8 cellular contexts compared by ENCODE assay signal in the genomic region with DNA sequence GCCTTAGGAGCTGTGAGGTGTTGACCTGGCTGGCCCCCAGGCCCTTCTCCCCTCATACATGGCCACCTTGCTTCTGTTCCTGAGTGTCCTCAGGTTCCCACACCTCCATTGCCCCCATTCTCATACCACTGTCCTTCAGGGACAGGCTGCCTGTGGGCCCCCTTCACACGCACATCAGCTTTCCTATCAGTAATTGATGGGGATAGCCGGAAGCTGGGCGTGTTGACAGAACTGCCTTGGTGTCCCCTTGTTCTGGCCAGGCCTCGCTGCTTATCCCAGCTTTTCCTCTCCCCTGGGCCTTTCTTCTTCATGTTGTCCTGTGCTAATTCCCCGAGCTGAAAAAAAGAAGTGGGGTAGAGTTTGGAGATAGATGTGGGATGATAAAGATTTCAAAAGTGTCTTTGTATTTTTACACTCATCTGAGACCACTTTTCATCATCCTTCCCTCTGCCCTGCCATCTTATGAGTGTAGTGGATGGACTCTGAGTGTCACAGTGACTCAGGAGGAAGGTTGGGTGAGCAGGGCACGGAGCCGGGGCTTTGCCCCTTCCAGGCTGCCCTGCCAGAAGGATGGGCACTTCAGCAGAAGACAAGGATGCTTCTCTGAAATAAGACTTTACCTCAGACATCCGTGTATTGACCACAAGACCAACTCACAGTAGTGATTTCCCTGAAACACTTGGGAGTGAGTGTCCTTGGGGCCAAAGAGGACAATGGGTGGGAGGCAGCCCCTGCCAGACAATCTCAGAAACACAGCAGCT. TPM values are rescaled to one million over a fixed set of nuclear protein-coding genes. Genes with fewer than 3 reads are reported as not detected.
DNase-seq lines count a peak whose midpoint lies in the region; TF ChIP-seq lines count a peak whose summit lies in the region.

No MANE protein-coding gene starts in this region.

- TF ChIP-seq CTCF in brain (conservative IDR thresholded peaks at IDR 0.05) (no peak), thyroid gland (IDR thresholded peaks at IDR 0.05) (no peak), foreskin fibroblast (IDR thresholded peaks at IDR 0.05; ENCODE audit: low read depth, low read length) (no peak)

- H3K27me3 ChIP-seq in thyroid gland = no peaks in the 10 kb centered on the region

- peak overlapping the region; percentile 78 for H3K4me3 Mint-ChIP-seq in activated CD4-positive, alpha-beta T cell treated with anti-CD3 and anti-CD28 coated beads, Interleukin-2, amount 10 ng/mL, durations not matched to agents 24 days and 14 days
- no peak overlapping the region for H3K4me3 Mint-ChIP-seq in brain

- H3K36me3 ChIP-seq in mesodermal cell (ENCODE audit: control insufficient read depth, insufficient read depth, low read length) (peaks cover 70% of the 10 kb centered on the region), thyroid gland (peaks cover 5 to 9% of the 10 kb centered on the region in 2 donors)

- H3K9me3 Mint-ChIP-seq in activated CD4-positive, alpha-beta T cell treated with anti-CD3 and anti-CD28 coated beads, Interleukin-2, amount 10 ng/mL, durations not matched to agents 24 days and 14 days = no peaks in the 10 kb centered on the region
- no peaks in the 10 kb centered on the region for H3K9me3 Mint-ChIP-seq in brain

- no peaks in the 10 kb centered on the region for H3K27me3 Mint-ChIP-seq in activated CD4-positive, alpha-beta T cell treated with anti-CD3 and anti-CD28 coated beads, Interleukin-2, amount 10 ng/mL, durations not matched to agents 24 days and 14 days
- H3K27me3 Mint-ChIP-seq in brain = no peaks in the 10 kb centered on the region

- no peak overlapping the region for H3K4me3 ChIP-seq in mesodermal cell (ENCODE audit: extremely low read depth, insufficient read depth, low read length, poor library complexity, severe bottlenecking)
- H3K4me3 ChIP-seq in thyroid gland (replicated peaks in 1 of 3) = no peak overlapping the region
- no peak overlapping the region for H3K4me3 ChIP-seq in foreskin fibroblast (ENCODE audit: low read depth in 1 of 2, low read length in 2 of 2)

- TF ChIP-seq POLR2A in thyroid gland (IDR thresholded peaks at IDR 0.05) = no peak

- H3K9me3 ChIP-seq in mesodermal cell (ENCODE audit: control insufficient read depth, low read length) (no peaks in the 10 kb centered on the region), thyroid gland (no peaks in the 10 kb centered on the region)

- H3K36me3 Mint-ChIP-seq in activated CD4-positive, alpha-beta T cell treated with anti-CD3 and anti-CD28 coated beads, Interleukin-2, amount 10 ng/mL, durations not matched to agents 24 days and 14 days (ENCODE audit: low read depth) = peaks cover 37% of the 10 kb centered on the region
- peaks cover 27% of the 10 kb centered on the region for H3K36me3 Mint-ChIP-seq in brain

- intact Hi-C loops in activated CD4-positive, alpha-beta T cell treated with anti-CD3 and anti-CD28 coated beads, Interleukin-2, amount 10 ng/mL, durations not matched to agents 24 days and 14 days (cut with micrococcal nuclease) = loop anchor here (5.0 kb wide), 1 partner anchor 43 kb away; the partner anchor contains the start of gene MED15
- intact Hi-C loops in thyroid gland (cut with DNase I) = no loop called here

- H3K4me1 ChIP-seq in mesodermal cell (ENCODE audit: control insufficient read depth, insufficient read depth, low read length, poor library complexity, severe bottlenecking) = peaks cover 40% of the 10 kb centered on the region
- H3K4me1 ChIP-seq in thyroid gland = peaks cover 43 to 54% of the 10 kb centered on the region in 2 donors

- no peak for DNase-seq in activated CD4-positive, alpha-beta T cell treated with anti-CD3 and anti-CD28 coated beads, Interleukin-2, amount 10 ng/mL, durations not matched to agents 24 days and 14 days
- no peak for DNase-seq in activated CD4-positive, alpha-beta T cell treated with anti-CD3 and anti-CD28 coated beads, Interleukin-2, amount 50 U/mL, for 1 hour
- DNase-seq in thyroid gland (no peak), foreskin fibroblast (no peak), nucleus accumbens (lab: John Stamatoyannopoulos, UW) (no peak), HK-2 (ENCODE audit: unreplicated experiment) (no peak)

- H3K27ac ChIP-seq in mesodermal cell (ENCODE audit: low read depth, low read length, severe bottlenecking) (peak overlapping the region; percentile 84), thyroid gland (peak overlapping the region; percentile 55 to 86 (median 69))

- WGBS in mesodermal cell (ENCODE audit: insufficient coverage in 2 of 2), 2 experiments = 88 to 96% methylated on average over 3 to 5 of the region's 8 CpGs
- 83 to 90% methylated on average over 8 of the region's 8 CpGs for WGBS in thyroid gland, 2 donors

- peak overlapping the region; percentile 94 for H3K27ac Mint-ChIP-seq in activated CD4-positive, alpha-beta T cell treated with anti-CD3 and anti-CD28 coated beads, Interleukin-2, amount 10 ng/mL, durations not matched to agents 24 days and 14 days
- peak overlapping the region; percentile 52 to 95 (median 91) for H3K27ac Mint-ChIP-seq in brain

- H3K4me1 Mint-ChIP-seq in activated CD4-positive, alpha-beta T cell treated with anti-CD3 and anti-CD28 coated beads, Interleukin-2, amount 10 ng/mL, durations not matched to agents 24 days and 14 days = peaks cover 54% of the 10 kb centered on the region
- peaks cover 62% of the 10 kb centered on the region for H3K4me1 Mint-ChIP-seq in brain

RNA-seq across cellular contexts. Expression of gene MED15, which starts 42.8 kb away (rescaled TPM):
- total RNA-seq in activated CD4-positive, alpha-beta T cell treated with anti-CD3 and anti-CD28 coated beads, Interleukin-2, amount 10 ng/mL, durations not matched to agents 24 days and 14 days = 113 and 117 TPM in 2 replicates
- 50.1 TPM for polyA plus RNA-seq in brain (ENCODE audit: insufficient read depth, low read depth, low replicate concordance)
- polyA plus RNA-seq in mesodermal cell (2013, experiment 1 of 2) = 83.8 TPM
- polyA plus RNA-seq in mesodermal cell (2013, experiment 2 of 2) = 71.0 TPM
- 10 to 100 TPM; 33.6 to 65.1 (median 36.1) TPM for total RNA-seq in thyroid gland

RNA-seq across cellular contexts. Expression of gene KLHL22, which starts 54.6 kb away (rescaled TPM):
- total RNA-seq in activated CD4-positive, alpha-beta T cell treated with anti-CD3 and anti-CD28 coated beads, Interleukin-2, amount 10 ng/mL, durations not matched to agents 24 days and 14 days = 16.9 and 17.7 TPM in 2 replicates
- 37.0 TPM for polyA plus RNA-seq in brain (ENCODE audit: insufficient read depth, low read depth, low replicate concordance)
- polyA plus RNA-seq in mesodermal cell (2013, experiment 1 of 2) = 17.7 TPM
- 17.0 TPM for polyA plus RNA-seq in mesodermal cell (2013, experiment 2 of 2)
- 10 to 100 TPM; 38.0 to 76.9 (median 61.0) TPM for total RNA-seq in thyroid gland
